12 cellular contexts compared by ENCODE assay signal in genomic region chr11:21988477-21988876, GRCh38.
DNase-seq lines count a peak whose midpoint lies in the region; TF ChIP-seq lines count a peak whose summit lies in the region.
"Had no signal": no experiment of that assay in that cellular context is flagged by ENCODE, and none has a peak within 500 bp of the region (broad histone marks: within the 10 kb centered on the region; RNA-seq: fewer than 3 reads in every experiment).

No MANE protein-coding gene starts in this region.

- 51% methylated on average over 1 of the region's 1 CpG for WGBS in liver

- H3K27me3 ChIP-seq in liver (ENCODE audit: control insufficient read depth in 4 of 4, insufficient read depth in 4 of 4, low read length in 3 of 4) (no peaks in the 10 kb centered on the region), WERI-Rb-1 (ENCODE audit: insufficient read depth, low read depth, severe bottlenecking) (no peaks in the 10 kb centered on the region)
- H3K27me3 ChIP-seq: sigmoid colon, suprapubic skin had no signal

- DNase-seq in DMS153 (lab: John Stamatoyannopoulos, UW) (peak; percentile 5), HT-29 (ENCODE audit: low spot score) (peak; percentile 36), SK-MEL-5 (ENCODE audit: low read depth, low spot score) (peak; percentile 58), iPS-NIHi7 (ENCODE audit: extremely low spot score) (no peak), WERI-Rb-1 (no peak)
- no peak for DNase-seq in activated naive CD4-positive, alpha-beta T cell treated with Interleukin-2 at 50 U/mL for 16 hours
- DNase-seq: activated naive CD4-positive, alpha-beta T cell treated with anti-CD3 and anti-CD28 coated beads, Interleukin-2, amount 10 ng/mL, durations not matched to agents 7 days and 5 days; GM23248; sigmoid colon had no signal

- no peak overlapping the region for H3K9ac ChIP-seq in liver (ENCODE audit: low read depth in 1 of 2, low read length in 2 of 2)
- H3K9ac ChIP-seq: GM23248 had no signal

- H3K9me3 ChIP-seq in liver (ENCODE audit: control insufficient read depth in 4 of 4, low read length in 3 of 4) (peaks cover 0 to 3% (median 0%) of the 10 kb centered on the region in 4 donors), WERI-Rb-1 (ENCODE audit: severe bottlenecking) (no peaks in the 10 kb centered on the region)
- H3K9me3 ChIP-seq: sigmoid colon, suprapubic skin had no signal

- no peaks in the 10 kb centered on the region for H3K36me3 ChIP-seq in liver (ENCODE audit: control insufficient read depth in 4 of 4, insufficient read depth in 3 of 4, low read depth in 1 of 4, low read length in 3 of 4)
- no peaks in the 10 kb centered on the region for H3K36me3 ChIP-seq in WERI-Rb-1
- H3K36me3 ChIP-seq: sigmoid colon, suprapubic skin had no signal

- H3K27ac ChIP-seq in liver (ENCODE audit: low read depth in 1 of 2, low read length in 2 of 2) (no peak overlapping the region), WERI-Rb-1 (no peak overlapping the region)
- H3K27ac ChIP-seq: GM23248, HL-60, sigmoid colon, suprapubic skin had no signal

- H3K4me1 ChIP-seq in liver (ENCODE audit: control insufficient read depth in 4 of 4, insufficient read depth in 4 of 4, low read length in 3 of 4), result no peaks in the 10 kb centered on the region
- H3K4me1 ChIP-seq: sigmoid colon, suprapubic skin had no signal

- in situ Hi-C loops in SK-MEL-5 (cut with HindIII; ENCODE audit: low pct_unique_long_range_greater_than_20kb, low sequenced_read_pairs), result no loop called here

- H3K4me3 ChIP-seq in liver (ENCODE audit: low read depth in 1 of 3, low read length in 3 of 3) (no peak overlapping the region), WERI-Rb-1 (ENCODE audit: low read depth, low read length) (no peak overlapping the region)
- H3K4me3 ChIP-seq: GM23248, sigmoid colon, suprapubic skin had no signal

- no peak for TF ChIP-seq CTCF in liver (IDR thresholded peaks at IDR 0.05; ENCODE audit: low read depth, low read length, missing input control)
- TF ChIP-seq CTCF in WERI-Rb-1 (IDR thresholded peaks at IDR 0.05; ENCODE audit: low read depth, low read length), result no peak

- TF ChIP-seq RAD21 in liver (IDR thresholded peaks at IDR 0.05), result peak; percentile 69 to 70

TF ChIP-seq in liver, 16 proteins besides CTCF, POLR2A, EP300 and RAD21:
- no peak for TF ChIP-seq HNF4A (conservative IDR thresholded peaks at IDR 0.05)
- TF ChIP-seq RXRA (IDR thresholded peaks at IDR 0.05), result no peak
- no peak for TF ChIP-seq JUND (IDR thresholded peaks at IDR 0.05)
- TF ChIP-seq HNF4G (IDR thresholded peaks at IDR 0.05), result no peak
- no peak for TF ChIP-seq GABPA (IDR thresholded peaks at IDR 0.05 in 1 of 2, conservative IDR thresholded peaks at IDR 0.05 in 1 of 2)
- TF ChIP-seq, protein P1, sequence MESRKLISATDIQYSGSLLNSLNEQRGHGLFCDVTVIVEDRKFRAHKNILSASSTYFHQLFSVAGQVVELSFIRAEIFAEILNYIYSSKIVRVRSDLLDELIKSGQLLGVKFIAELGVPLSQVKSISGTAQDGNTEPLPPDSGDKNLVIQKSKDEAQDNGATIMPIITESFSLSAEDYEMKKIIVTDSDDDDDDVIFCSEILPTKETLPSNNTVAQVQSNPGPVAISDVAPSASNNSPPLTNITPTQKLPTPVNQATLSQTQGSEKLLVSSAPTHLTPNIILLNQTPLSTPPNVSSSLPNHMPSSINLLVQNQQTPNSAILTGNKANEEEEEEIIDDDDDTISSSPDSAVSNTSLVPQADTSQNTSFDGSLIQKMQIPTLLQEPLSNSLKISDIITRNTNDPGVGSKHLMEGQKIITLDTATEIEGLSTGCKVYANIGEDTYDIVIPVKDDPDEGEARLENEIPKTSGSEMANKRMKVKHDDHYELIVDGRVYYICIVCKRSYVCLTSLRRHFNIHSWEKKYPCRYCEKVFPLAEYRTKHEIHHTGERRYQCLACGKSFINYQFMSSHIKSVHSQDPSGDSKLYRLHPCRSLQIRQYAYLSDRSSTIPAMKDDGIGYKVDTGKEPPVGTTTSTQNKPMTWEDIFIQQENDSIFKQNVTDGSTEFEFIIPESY (IDR thresholded peaks at IDR 0.05), result no peak
- no peak for TF ChIP-seq ATF3 (IDR thresholded peaks at IDR 0.05)
- TF ChIP-seq YY1 (IDR thresholded peaks at IDR 0.05), result no peak
- TF ChIP-seq, protein P2, sequence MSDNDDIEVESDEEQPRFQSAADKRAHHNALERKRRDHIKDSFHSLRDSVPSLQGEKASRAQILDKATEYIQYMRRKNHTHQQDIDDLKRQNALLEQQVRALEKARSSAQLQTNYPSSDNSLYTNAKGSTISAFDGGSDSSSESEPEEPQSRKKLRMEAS (IDR thresholded peaks at IDR 0.05), result no peak
- TF ChIP-seq, protein P3, sequence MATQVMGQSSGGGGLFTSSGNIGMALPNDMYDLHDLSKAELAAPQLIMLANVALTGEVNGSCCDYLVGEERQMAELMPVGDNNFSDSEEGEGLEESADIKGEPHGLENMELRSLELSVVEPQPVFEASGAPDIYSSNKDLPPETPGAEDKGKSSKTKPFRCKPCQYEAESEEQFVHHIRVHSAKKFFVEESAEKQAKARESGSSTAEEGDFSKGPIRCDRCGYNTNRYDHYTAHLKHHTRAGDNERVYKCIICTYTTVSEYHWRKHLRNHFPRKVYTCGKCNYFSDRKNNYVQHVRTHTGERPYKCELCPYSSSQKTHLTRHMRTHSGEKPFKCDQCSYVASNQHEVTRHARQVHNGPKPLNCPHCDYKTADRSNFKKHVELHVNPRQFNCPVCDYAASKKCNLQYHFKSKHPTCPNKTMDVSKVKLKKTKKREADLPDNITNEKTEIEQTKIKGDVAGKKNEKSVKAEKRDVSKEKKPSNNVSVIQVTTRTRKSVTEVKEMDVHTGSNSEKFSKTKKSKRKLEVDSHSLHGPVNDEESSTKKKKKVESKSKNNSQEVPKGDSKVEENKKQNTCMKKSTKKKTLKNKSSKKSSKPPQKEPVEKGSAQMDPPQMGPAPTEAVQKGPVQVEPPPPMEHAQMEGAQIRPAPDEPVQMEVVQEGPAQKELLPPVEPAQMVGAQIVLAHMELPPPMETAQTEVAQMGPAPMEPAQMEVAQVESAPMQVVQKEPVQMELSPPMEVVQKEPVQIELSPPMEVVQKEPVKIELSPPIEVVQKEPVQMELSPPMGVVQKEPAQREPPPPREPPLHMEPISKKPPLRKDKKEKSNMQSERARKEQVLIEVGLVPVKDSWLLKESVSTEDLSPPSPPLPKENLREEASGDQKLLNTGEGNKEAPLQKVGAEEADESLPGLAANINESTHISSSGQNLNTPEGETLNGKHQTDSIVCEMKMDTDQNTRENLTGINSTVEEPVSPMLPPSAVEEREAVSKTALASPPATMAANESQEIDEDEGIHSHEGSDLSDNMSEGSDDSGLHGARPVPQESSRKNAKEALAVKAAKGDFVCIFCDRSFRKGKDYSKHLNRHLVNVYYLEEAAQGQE (IDR thresholded peaks at IDR 0.05), result no peak
- TF ChIP-seq FOXA2 (IDR thresholded peaks at IDR 0.05), result no peak
- TF ChIP-seq NR2F2 (IDR thresholded peaks at IDR 0.05), result no peak
- TF ChIP-seq SP1 (IDR thresholded peaks at IDR 0.05), result no peak
- TF ChIP-seq FOXA1 (IDR thresholded peaks at IDR 0.05), result no peak
- no peak for TF ChIP-seq EGR1 (IDR thresholded peaks at IDR 0.05; ENCODE audit: low read depth in 2 of 2)
- no peak for TF ChIP-seq TAF1 (conservative IDR thresholded peaks at IDR 0.05)

Comparison
In these comparisons a context has a peak if more than half of its experiments do, and no peak if none do; other contexts are left out.
1. DNase-seq: peak in DMS153 (single experiment), HT-29 (single experiment) and SK-MEL-5 (single experiment); none in activated naive CD4-positive, alpha-beta T cell treated with Interleukin-2 at 50 U/mL for 16 hours (single experiment), iPS-NIHi7 (single experiment) and WERI-Rb-1 (single experiment).